Comparison of ENCODE assay signal across 18 cellular contexts in the genomic region with DNA sequence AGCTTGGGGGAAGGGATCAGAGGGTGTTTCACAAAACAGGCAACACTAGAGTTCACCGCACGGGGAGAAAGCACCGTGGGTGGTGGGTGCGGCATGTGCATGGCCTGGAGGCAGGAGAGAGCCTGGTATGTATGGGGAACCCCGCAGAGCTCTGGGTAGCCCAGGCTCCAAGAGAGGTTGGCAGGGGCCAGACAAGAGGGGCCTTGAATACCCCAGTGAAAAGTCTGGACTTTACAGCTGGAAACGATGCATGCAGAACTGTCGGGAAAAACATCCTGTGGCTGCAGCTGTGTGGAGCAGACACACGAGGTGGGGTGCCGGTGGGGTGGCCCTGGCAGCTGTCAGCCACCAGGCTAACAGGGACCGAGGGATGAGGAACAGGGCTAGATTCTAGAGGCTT. TPM values are rescaled to one million over a fixed set of nuclear protein-coding genes. Genes with fewer than 3 reads are reported as not detected.
DNase-seq lines count a peak whose midpoint lies in the region; ATAC-seq and TF ChIP-seq lines count a peak whose summit lies in the region.
"Had no signal": no experiment of that assay in that cellular context is flagged by ENCODE, and none has a peak within 500 bp of the region (broad histone marks: within the 10 kb centered on the region; RNA-seq: fewer than 3 reads in every experiment).

No MANE protein-coding gene starts in this region.

- H3K27me3 Mint-ChIP-seq in nephron (ENCODE audit: low read depth) (peaks cover 26% of the 10 kb centered on the region), type B pancreatic cell (peaks cover 26% of the 10 kb centered on the region), glutamatergic neuron (ENCODE audit: unreplicated experiment) (peaks cover 17% of the 10 kb centered on the region)

- H3K9me3 Mint-ChIP-seq in nephron (peaks cover 13% of the 10 kb centered on the region), type B pancreatic cell (peaks cover 5% of the 10 kb centered on the region), glutamatergic neuron (ENCODE audit: unreplicated experiment) (peaks cover 8% of the 10 kb centered on the region)

- no peaks in the 10 kb centered on the region for H3K27me3 ChIP-seq in RWPE2 (ENCODE audit: insufficient read depth, poor library complexity, severe bottlenecking)
- H3K27me3 ChIP-seq: BE2C had no signal

- H3K27ac ChIP-seq in RWPE2 (ENCODE audit: poor library complexity, severe bottlenecking), result no peak overlapping the region
- H3K27ac ChIP-seq: A549, C4-2B, GM23248, HL-60 had no signal

- DNase-seq in NCI-H345 (lab: John Stamatoyannopoulos, UW) (peak; percentile 43), RWPE2 (ENCODE audit: low spot score) (peak; percentile 75), type B pancreatic cell (ENCODE audit: extremely low spot score, unreplicated experiment) (no peak), glutamatergic neuron (no peak)
- DNase-seq: BE2C, DMS153, DMS79 treated with DMSO at 0.1 percent for 48 hours, EL, GM23248, IMR-90 had no signal

- H3K36me3 ChIP-seq in RWPE2 (ENCODE audit: low read depth), result no peaks in the 10 kb centered on the region
- H3K36me3 ChIP-seq: BE2C had no signal

- no peak overlapping the region for H3K4me3 Mint-ChIP-seq in nephron
- peak overlapping the region; percentile 14 for H3K4me3 Mint-ChIP-seq in type B pancreatic cell
- no peak overlapping the region for H3K4me3 Mint-ChIP-seq in glutamatergic neuron (ENCODE audit: unreplicated experiment)
- H3K4me3 Mint-ChIP-seq: CD4-positive, alpha-beta memory T cell had no signal

- ATAC-seq in RWPE2 (ENCODE audit: low read depth) (no peak), GM21723 (IDR thresholded peaks at IDR 0.05; ENCODE audit: unreplicated experiment) (no peak), GM21367 (IDR thresholded peaks at IDR 0.05; ENCODE audit: unreplicated experiment) (no peak)
- ATAC-seq: A549, HCT116 had no signal

- H3K36me3 Mint-ChIP-seq in nephron (ENCODE audit: low read depth), result no peaks in the 10 kb centered on the region
- H3K36me3 Mint-ChIP-seq in type B pancreatic cell, result no peaks in the 10 kb centered on the region
- H3K36me3 Mint-ChIP-seq in glutamatergic neuron (ENCODE audit: unreplicated experiment), result peaks cover 11% of the 10 kb centered on the region

- H3K9me3 ChIP-seq in RWPE2 (ENCODE audit: severe bottlenecking), result no peaks in the 10 kb centered on the region
- H3K9me3 ChIP-seq: A549, BE2C had no signal

- H3K4me1 Mint-ChIP-seq in nephron (peaks cover 24% of the 10 kb centered on the region), type B pancreatic cell (ENCODE audit: unreplicated experiment) (peaks cover 21% of the 10 kb centered on the region), glutamatergic neuron (ENCODE audit: low read depth, unreplicated experiment) (no peaks in the 10 kb centered on the region)
- H3K4me1 Mint-ChIP-seq: CD4-positive, alpha-beta memory T cell had no signal

- H3K4me3 ChIP-seq in RWPE2 (ENCODE audit: severe bottlenecking), result no peak overlapping the region
- H3K4me3 ChIP-seq: A549, GM23248 had no signal

- no peak for TF ChIP-seq CTCF in RWPE2 (IDR thresholded peaks at IDR 0.05; ENCODE audit: poor library complexity, severe bottlenecking)
- no peak for TF ChIP-seq CTCF in nephron (IDR thresholded peaks at IDR 0.05; ENCODE audit: unreplicated experiment in 3 of 3)
- TF ChIP-seq CTCF in type B pancreatic cell (conservative IDR thresholded peaks at IDR 0.05), result no peak
- TF ChIP-seq CTCF in glutamatergic neuron (IDR thresholded peaks at IDR 0.05; ENCODE audit: partially characterized antibody, unreplicated experiment), result no peak

- no peaks in the 10 kb centered on the region for H3K4me1 ChIP-seq in RWPE2 (ENCODE audit: insufficient read depth, poor library complexity, severe bottlenecking)
- H3K4me1 ChIP-seq: A549 had no signal

- peak overlapping the region in 2 of 3 experiments; percentile 49 to 83 for H3K27ac Mint-ChIP-seq in nephron
- H3K27ac Mint-ChIP-seq in type B pancreatic cell, result no peak overlapping the region
- no peak overlapping the region for H3K27ac Mint-ChIP-seq in glutamatergic neuron (ENCODE audit: unreplicated experiment)
- H3K27ac Mint-ChIP-seq: CD4-positive, alpha-beta memory T cell had no signal

RNA-seq across cellular contexts. Expression of a gene that starts 6.8 kb away (rescaled TPM):
- total RNA-seq in type B pancreatic cell (ENCODE audit: low replicate concordance) (0.67 and 10.3 TPM in 2 replicates), glutamatergic neuron (ENCODE audit: unreplicated experiment) (not detected)
- total RNA-seq: CD4-positive, alpha-beta memory T cell; GM23248 had no signal

RNA-seq across cellular contexts. Expression of a gene that starts 32.8 kb away (rescaled TPM):
- total RNA-seq in type B pancreatic cell (ENCODE audit: low replicate concordance) (17.5 and 31.6 TPM in 2 replicates), glutamatergic neuron (ENCODE audit: unreplicated experiment) (5.9 TPM)

RNA-seq across cellular contexts. Expression of a gene that starts 55.9 kb away (rescaled TPM):
- total RNA-seq in type B pancreatic cell (ENCODE audit: low replicate concordance) (10.2 and 16.3 TPM in 2 replicates), glutamatergic neuron (ENCODE audit: unreplicated experiment) (40.5 TPM)

Comparison
In these comparisons a context has a peak if more than half of its experiments do, and no peak if none do; other contexts are left out.
1. DNase-seq: peak in NCI-H345 (single experiment) and RWPE2 (single experiment); none in type B pancreatic cell (single experiment) and glutamatergic neuron (single experiment).
2. H3K27ac Mint-ChIP-seq: peak in nephron (2 of 3); none in type B pancreatic cell (single experiment) and glutamatergic neuron (single experiment).